ENCODE assay signal across 1 cellular context in genomic region chr9:137531099-137531765, GRCh38.
TF ChIP-seq lines count a peak whose summit lies in the region.

No MANE protein-coding gene starts in this region.

TF ChIP-seq in IMR-90, 13 proteins besides CTCF, POLR2A, EP300 and RAD21:
- TF ChIP-seq CEBPB (IDR thresholded peaks at IDR 0.05; ENCODE audit: low read depth, low read length) (no peak), BHLHE40 (IDR thresholded peaks at IDR 0.05; ENCODE audit: low read depth, low read length) (peak; percentile 81)
